Comparison of ENCODE assay signal across 1 cellular context in genomic region chrX:102840871-102841705, GRCh38.
TF ChIP-seq lines count a peak whose summit lies in the region.

No MANE protein-coding gene starts in this region.

TF ChIP-seq in K562, 482 proteins besides CTCF, POLR2A, EP300 and RAD21 (continued from another document and continues in another):
- TF ChIP-seq PBX2 (CRISPR knock-in tag; IDR thresholded peaks at IDR 0.05; ENCODE audit: low read depth), result no peak
- TF ChIP-seq PBX2 (tag; conservative IDR thresholded peaks at IDR 0.05; ENCODE audit: low read depth), result peak; percentile 72
- peak; percentile 85 for TF ChIP-seq MEIS2 (IDR thresholded peaks at IDR 0.05; ENCODE audit: partially characterized antibody)
- TF ChIP-seq GTF2F1 (IDR thresholded peaks at IDR 0.05; ENCODE audit: low read depth, low read length), result no peak
- peak; percentile 78 for TF ChIP-seq RFX1 (IDR thresholded peaks at IDR 0.05)
- TF ChIP-seq ZBTB34 (CRISPR knock-in tag; IDR thresholded peaks at IDR 0.05), result 0 out of 2 replicates have a peak, but pooled peaks have one; percentile 30
- no peak for TF ChIP-seq CSDE1 (IDR thresholded peaks at IDR 0.05)
- TF ChIP-seq MAFF (IDR thresholded peaks at IDR 0.05; ENCODE audit: low read length), result peak; percentile 41; the same call in 1 of the 2 replicates
- no peak for TF ChIP-seq PHF8 (IDR thresholded peaks at IDR 0.05; ENCODE audit: borderline replicate concordance, low read length)
- no peak for TF ChIP-seq SNRNP70 (optimal IDR thresholded peaks at IDR 0.05; ENCODE audit: low read depth, low read length)
- no peak for TF ChIP-seq ZNF644 (tag; IDR thresholded peaks at IDR 0.05; ENCODE audit: low read depth)
- TF ChIP-seq PRDM10 (IDR thresholded peaks at IDR 0.05; ENCODE audit: partially characterized antibody), result no peak
- TF ChIP-seq ZNF134 (CRISPR knock-in tag; conservative IDR thresholded peaks at IDR 0.05), result no peak
- TF ChIP-seq TRIM28 (IDR thresholded peaks at IDR 0.05), result no peak
- no peak for TF ChIP-seq ZNF707 (CRISPR knock-in tag; conservative IDR thresholded peaks at IDR 0.05)
- TF ChIP-seq FOXJ2 (tag; IDR thresholded peaks at IDR 0.05), result 0 out of 2 replicates have a peak, but pooled peaks have one; percentile 31
- no peak for TF ChIP-seq HDAC6 (IDR thresholded peaks at IDR 0.05; ENCODE audit: low read depth, low read length)
- TF ChIP-seq ZNF316 (IDR thresholded peaks at IDR 0.05), result peak; percentile 81
- TF ChIP-seq KAT2B (IDR thresholded peaks at IDR 0.05; ENCODE audit: low read depth, low read length), result no peak
- no peak for TF ChIP-seq MTA1 (IDR thresholded peaks at IDR 0.05; ENCODE audit: borderline replicate concordance)
- TF ChIP-seq NFE2 (IDR thresholded peaks at IDR 0.05; ENCODE audit: low read depth), result no peak; the same call in 1 of the 2 replicates
- TF ChIP-seq KHSRP (IDR thresholded peaks at IDR 0.05), result no peak
- TF ChIP-seq KAT8 (IDR thresholded peaks at IDR 0.05; ENCODE audit: low read depth), result no peak
- no peak for TF ChIP-seq PRMT5 (CRISPR knock-in tag; IDR thresholded peaks at IDR 0.05)
- TF ChIP-seq LCOR (CRISPR knock-in tag; IDR thresholded peaks at IDR 0.05), result no peak
- no peak for TF ChIP-seq FOXA1 (IDR thresholded peaks at IDR 0.05; ENCODE audit: borderline replicate concordance)
- TF ChIP-seq RB1 (IDR thresholded peaks at IDR 0.05; ENCODE audit: low read depth), result no peak
- TF ChIP-seq SMARCC2 (IDR thresholded peaks at IDR 0.05; ENCODE audit: low read depth), result no peak
- no peak for TF ChIP-seq ZNF3 (CRISPR knock-in tag; IDR thresholded peaks at IDR 0.05)
- no peak for TF ChIP-seq GTF2E2 (tag; IDR thresholded peaks at IDR 0.05)
- TF ChIP-seq ZSCAN29 (IDR thresholded peaks at IDR 0.05), result no peak
- no peak for TF ChIP-seq ZC3H11A (IDR thresholded peaks at IDR 0.05; ENCODE audit: low read depth, low read length)
- TF ChIP-seq NR4A1 (CRISPR knock-in tag; IDR thresholded peaks at IDR 0.05), result no peak
- 0 out of 2 replicates have a peak, but pooled peaks have one; percentile 53 for TF ChIP-seq NR4A1 (tag; IDR thresholded peaks at IDR 0.05)
- TF ChIP-seq RFX5 (IDR thresholded peaks at IDR 0.05; ENCODE audit: low read depth, low read length), result no peak
- no peak for TF ChIP-seq ZNF263 (CRISPR knock-in tag; IDR thresholded peaks at IDR 0.05; ENCODE audit: borderline replicate concordance)
- TF ChIP-seq TEAD1 (CRISPR knock-in tag; IDR thresholded peaks at IDR 0.05), result no peak
- no peak for TF ChIP-seq ZNF212 (CRISPR knock-in tag; IDR thresholded peaks at IDR 0.05)
- no peak for TF ChIP-seq NELFE (IDR thresholded peaks at IDR 0.05; ENCODE audit: insufficient read depth, insufficient read length)
- TF ChIP-seq, protein P1, sequence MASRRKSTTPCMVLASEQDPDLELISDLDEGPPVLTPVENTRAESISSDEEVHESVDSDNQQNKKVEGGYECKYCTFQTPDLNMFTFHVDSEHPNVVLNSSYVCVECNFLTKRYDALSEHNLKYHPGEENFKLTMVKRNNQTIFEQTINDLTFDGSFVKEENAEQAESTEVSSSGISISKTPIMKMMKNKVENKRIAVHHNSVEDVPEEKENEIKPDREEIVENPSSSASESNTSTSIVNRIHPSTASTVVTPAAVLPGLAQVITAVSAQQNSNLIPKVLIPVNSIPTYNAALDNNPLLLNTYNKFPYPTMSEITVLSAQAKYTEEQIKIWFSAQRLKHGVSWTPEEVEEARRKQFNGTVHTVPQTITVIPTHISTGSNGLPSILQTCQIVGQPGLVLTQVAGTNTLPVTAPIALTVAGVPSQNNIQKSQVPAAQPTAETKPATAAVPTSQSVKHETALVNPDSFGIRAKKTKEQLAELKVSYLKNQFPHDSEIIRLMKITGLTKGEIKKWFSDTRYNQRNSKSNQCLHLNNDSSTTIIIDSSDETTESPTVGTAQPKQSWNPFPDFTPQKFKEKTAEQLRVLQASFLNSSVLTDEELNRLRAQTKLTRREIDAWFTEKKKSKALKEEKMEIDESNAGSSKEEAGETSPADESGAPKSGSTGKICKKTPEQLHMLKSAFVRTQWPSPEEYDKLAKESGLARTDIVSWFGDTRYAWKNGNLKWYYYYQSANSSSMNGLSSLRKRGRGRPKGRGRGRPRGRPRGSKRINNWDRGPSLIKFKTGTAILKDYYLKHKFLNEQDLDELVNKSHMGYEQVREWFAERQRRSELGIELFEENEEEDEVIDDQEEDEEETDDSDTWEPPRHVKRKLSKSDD (conservative IDR thresholded peaks at IDR 0.05; ENCODE audit: low read length), result no peak
- TF ChIP-seq OTX1 (CRISPR knock-in tag; IDR thresholded peaks at IDR 0.05), result no peak
- peak; percentile 39; the same call in 1 of the 2 replicates for TF ChIP-seq FOSL1 (tag; conservative IDR thresholded peaks at IDR 0.05)
- peak; percentile 91 for TF ChIP-seq EGR1 (conservative IDR thresholded peaks at IDR 0.05)
- peak; percentile 22; the same call in 1 of the 2 replicates for TF ChIP-seq POLR2H (tag; IDR thresholded peaks at IDR 0.05; ENCODE audit: low read depth)
- peak; percentile 52; the same call in 1 of the 2 replicates for TF ChIP-seq BACH1 (tag; IDR thresholded peaks at IDR 0.05)
- no peak for TF ChIP-seq POLR2G (IDR thresholded peaks at IDR 0.05; ENCODE audit: low read depth, low read length)
- TF ChIP-seq MTF1 (CRISPR knock-in tag; IDR thresholded peaks at IDR 0.05; ENCODE audit: borderline replicate concordance), result no peak
- TF ChIP-seq, protein P2, sequence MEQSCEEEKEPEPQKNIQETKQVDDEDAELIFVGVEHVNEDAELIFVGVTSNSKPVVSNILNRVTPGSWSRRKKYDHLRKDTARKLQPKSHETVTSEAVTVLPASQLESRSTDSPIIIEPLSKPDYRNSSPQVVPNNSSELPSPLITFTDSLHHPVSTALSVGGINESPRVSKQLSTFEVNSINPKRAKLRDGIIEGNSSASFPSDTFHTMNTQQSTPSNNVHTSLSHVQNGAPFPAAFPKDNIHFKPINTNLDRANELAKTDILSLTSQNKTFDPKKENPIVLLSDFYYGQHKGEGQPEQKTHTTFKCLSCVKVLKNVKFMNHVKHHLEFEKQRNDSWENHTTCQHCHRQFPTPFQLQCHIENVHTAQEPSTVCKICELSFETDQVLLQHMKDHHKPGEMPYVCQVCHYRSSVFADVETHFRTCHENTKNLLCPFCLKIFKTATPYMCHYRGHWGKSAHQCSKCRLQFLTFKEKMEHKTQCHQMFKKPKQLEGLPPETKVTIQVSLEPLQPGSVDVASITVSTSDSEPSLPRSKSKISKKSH (CRISPR knock-in tag; IDR thresholded peaks at IDR 0.05), result no peak
- TF ChIP-seq CXXC5 (CRISPR knock-in tag; IDR thresholded peaks at IDR 0.05), result no peak
- TF ChIP-seq ZBTB43 (CRISPR knock-in tag; IDR thresholded peaks at IDR 0.05), result no peak
- no peak for TF ChIP-seq MEF2A (IDR thresholded peaks at IDR 0.05; ENCODE audit: control insufficient read depth, low read depth, low read length)
- TF ChIP-seq, protein P3, sequence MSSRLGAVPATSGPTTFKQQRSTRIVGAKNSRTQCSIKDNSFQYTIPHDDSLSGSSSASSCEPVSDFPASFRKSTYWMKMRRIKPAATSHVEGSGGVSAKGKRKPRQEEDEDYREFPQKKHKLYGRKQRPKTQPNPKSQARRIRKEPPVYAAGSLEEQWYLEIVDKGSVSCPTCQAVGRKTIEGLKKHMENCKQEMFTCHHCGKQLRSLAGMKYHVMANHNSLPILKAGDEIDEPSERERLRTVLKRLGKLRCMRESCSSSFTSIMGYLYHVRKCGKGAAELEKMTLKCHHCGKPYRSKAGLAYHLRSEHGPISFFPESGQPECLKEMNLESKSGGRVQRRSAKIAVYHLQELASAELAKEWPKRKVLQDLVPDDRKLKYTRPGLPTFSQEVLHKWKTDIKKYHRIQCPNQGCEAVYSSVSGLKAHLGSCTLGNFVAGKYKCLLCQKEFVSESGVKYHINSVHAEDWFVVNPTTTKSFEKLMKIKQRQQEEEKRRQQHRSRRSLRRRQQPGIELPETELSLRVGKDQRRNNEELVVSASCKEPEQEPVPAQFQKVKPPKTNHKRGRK (tag; IDR thresholded peaks at IDR 0.05), result no peak
- no peak for TF ChIP-seq MIER1 (IDR thresholded peaks at IDR 0.05; ENCODE audit: low read depth)
- TF ChIP-seq, protein P4, sequence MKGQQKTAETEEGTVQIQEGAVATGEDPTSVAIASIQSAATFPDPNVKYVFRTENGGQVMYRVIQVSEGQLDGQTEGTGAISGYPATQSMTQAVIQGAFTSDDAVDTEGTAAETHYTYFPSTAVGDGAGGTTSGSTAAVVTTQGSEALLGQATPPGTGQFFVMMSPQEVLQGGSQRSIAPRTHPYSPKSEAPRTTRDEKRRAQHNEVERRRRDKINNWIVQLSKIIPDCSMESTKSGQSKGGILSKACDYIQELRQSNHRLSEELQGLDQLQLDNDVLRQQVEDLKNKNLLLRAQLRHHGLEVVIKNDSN (CRISPR knock-in tag; IDR thresholded peaks at IDR 0.05), result no peak
- TF ChIP-seq ZBTB2 (IDR thresholded peaks at IDR 0.05), result no peak
- no peak for TF ChIP-seq THRAP3 (IDR thresholded peaks at IDR 0.05; ENCODE audit: borderline replicate concordance)
- peak; percentile 84 for TF ChIP-seq STAT5A (IDR thresholded peaks at IDR 0.05; ENCODE audit: borderline replicate concordance, low read length)
